Comparison of ENCODE assay signal across 26 cellular contexts in genomic region chr10:105989995-105990394, GRCh38.
DNase-seq lines count a peak whose midpoint lies in the region; ATAC-seq, FAIRE-seq and TF ChIP-seq lines count a peak whose summit lies in the region.
"Had no signal": no experiment of that assay in that cellular context is flagged by ENCODE, and none has a peak within 500 bp of the region (broad histone marks: within the 10 kb centered on the region; RNA-seq: fewer than 3 reads in every experiment).

No MANE protein-coding gene starts in this region.

- H3K4me1 Mint-ChIP-seq in stimulated activated memory B cell treated with anti-CD40 and anti-IgM and Interleukin-4, amounts not matched to agents 10 μg/mL and 1 μg/mL and 100 μg/mL, for 72 hours, result no peaks in the 10 kb centered on the region
- H3K4me1 Mint-ChIP-seq: CD14-positive monocyte; CD8-positive, alpha-beta memory T cell; H9 had no signal

- H3K18ac ChIP-seq in H1 (ENCODE audit: extremely low read depth, low read length), result no peak overlapping the region
- H3K18ac ChIP-seq in neuronal stem cell (ENCODE audit: low read length), result peak overlapping the region; percentile 84

- no peak overlapping the region for H3K27ac Mint-ChIP-seq in stimulated activated memory B cell treated with anti-CD40 and anti-IgM and Interleukin-4, amounts not matched to agents 10 μg/mL and 1 μg/mL and 100 μg/mL, for 72 hours
- H3K27ac Mint-ChIP-seq: CD14-positive monocyte; CD4-positive, alpha-beta T cell; CD8-positive, alpha-beta memory T cell; H9 had no signal

- H3K9me3 ChIP-seq in RWPE2 (ENCODE audit: severe bottlenecking), result no peaks in the 10 kb centered on the region
- no peaks in the 10 kb centered on the region for H3K9me3 ChIP-seq in H1 (ENCODE audit: insufficient read depth in 2 of 2, low read depth in 1 of 2, low read length in 1 of 2)
- no peaks in the 10 kb centered on the region for H3K9me3 ChIP-seq in neuronal stem cell (replicated peaks in 1 of 2; ENCODE audit: control insufficient read depth in 2 of 2, insufficient read depth in 1 of 2, low read depth in 1 of 2, low read length in 2 of 2)
- H3K9me3 ChIP-seq: A549; BE2C; BLaER1 treated with 17β-estradiol and CSF1 and Interleukin-3, amounts not matched to agents 10 nM and 100 nM had no signal

- no peak for TF ChIP-seq CTCF in RWPE2 (IDR thresholded peaks at IDR 0.05; ENCODE audit: poor library complexity, severe bottlenecking)
- TF ChIP-seq CTCF in H1 (IDR thresholded peaks at IDR 0.05; ENCODE audit: control extremely low read depth in 1 of 3, insufficient read depth in 1 of 3, low read depth in 1 of 3, low read length in 3 of 3), result no peak

- H2BK15ac ChIP-seq in H1 (ENCODE audit: low read length) (no peak overlapping the region), neuronal stem cell (ENCODE audit: low read length) (no peak overlapping the region)

- no peaks in the 10 kb centered on the region for H3K79me2 ChIP-seq in H1 (ENCODE audit: control insufficient read depth in 1 of 2, insufficient read depth in 2 of 2, low read length in 2 of 2)

- no peaks in the 10 kb centered on the region for H3K9me3 Mint-ChIP-seq in stimulated activated memory B cell treated with anti-CD40 and anti-IgM and Interleukin-4, amounts not matched to agents 10 μg/mL and 1 μg/mL and 100 μg/mL, for 72 hours
- H3K9me3 Mint-ChIP-seq: H9 had no signal

- H3K56ac ChIP-seq in H1 (replicated peaks; ENCODE audit: insufficient read length, low read depth, low read length), result no peak overlapping the region

- H2AK5ac ChIP-seq in H1 (ENCODE audit: low read depth, low read length) (no peak overlapping the region), neuronal stem cell (ENCODE audit: low read depth, low read length) (peak overlapping the region; percentile 76)

- CTCF ChIA-PET in H1 (lab: Charles Lee; ENCODE audit: partially characterized antibody), result no interaction called here

- peak overlapping the region; percentile 22; the same call in 1 of the 2 replicates for H2AFZ ChIP-seq in H1 (ENCODE audit: low read length)
- H2AFZ ChIP-seq in neuronal stem cell (ENCODE audit: low read length), result no peak overlapping the region

- peaks cover 5% of the 10 kb centered on the region for H3K4me1 ChIP-seq in RWPE2 (ENCODE audit: insufficient read depth, poor library complexity, severe bottlenecking)
- H3K4me1 ChIP-seq in H1 (replicated peaks in 1 of 4; ENCODE audit: control insufficient read depth in 3 of 4, insufficient read depth in 4 of 4, low read length in 3 of 4), result no peaks in the 10 kb centered on the region; a peak in 1 of 7 replicates
- H3K4me1 ChIP-seq in neuronal stem cell (ENCODE audit: control insufficient read depth in 2 of 2, insufficient read depth in 1 of 2, low read depth in 1 of 2, low read length in 2 of 2), result no peaks in the 10 kb centered on the region
- H3K4me1 ChIP-seq: A549; BE2C; BLaER1 treated with 17β-estradiol and CSF1 and Interleukin-3, amounts not matched to agents 10 nM and 100 nM had no signal

- H2BK5ac ChIP-seq in H1 (ENCODE audit: low read depth, low read length) (no peak overlapping the region), neuronal stem cell (ENCODE audit: low read length) (no peak overlapping the region)

- no peak overlapping the region for H2BK120ac ChIP-seq in H1 (replicated peaks; ENCODE audit: low read depth, low read length)
- peak overlapping the region; percentile 47 for H2BK120ac ChIP-seq in neuronal stem cell (ENCODE audit: low read depth, low read length)

- H3K27me3 ChIP-seq in RWPE2 (ENCODE audit: insufficient read depth, poor library complexity, severe bottlenecking) (no peaks in the 10 kb centered on the region), H1 (replicated peaks in 1 of 4; ENCODE audit: control insufficient read depth in 3 of 4, extremely low read depth in 1 of 4, insufficient read depth in 3 of 4, low read length in 3 of 4) (no peaks in the 10 kb centered on the region), neuronal stem cell (ENCODE audit: control insufficient read depth in 3 of 3, insufficient read depth in 3 of 3, low read depth in 1 of 3, low read length in 3 of 3) (no peaks in the 10 kb centered on the region)
- H3K27me3 ChIP-seq: BE2C; BLaER1 treated with 17β-estradiol and CSF1 and Interleukin-3, amounts not matched to agents 10 nM and 100 nM had no signal

- no peak overlapping the region for H3K23ac ChIP-seq in H1 (ENCODE audit: insufficient read length)
- peak overlapping the region; percentile 62 for H3K23ac ChIP-seq in neuronal stem cell (ENCODE audit: low read depth, low read length, poor library complexity)

- H2BK12ac ChIP-seq in H1 (ENCODE audit: low read depth, low read length) (no peak overlapping the region), neuronal stem cell (ENCODE audit: low read length) (no peak overlapping the region)

- H3K4ac ChIP-seq in H1 (replicated peaks; ENCODE audit: insufficient read length, low read depth, low read length), result no peak overlapping the region
- H3K4ac ChIP-seq in neuronal stem cell (ENCODE audit: low read length), result peak overlapping the region; percentile 59

- no peak for ATAC-seq in RWPE2 (ENCODE audit: low read depth)
- ATAC-seq in stimulated activated memory B cell treated with anti-CD40 and anti-IgM and Interleukin-4, amounts not matched to agents 10 μg/mL and 1 μg/mL and 100 μg/mL, for 72 hours, result peak; percentile 39
- ATAC-seq: A549, GM12878, HCT116 had no signal

- TF ChIP-seq EP300 in H1 (IDR thresholded peaks at IDR 0.05; ENCODE audit: borderline replicate concordance in 1 of 2, low read depth in 2 of 2, low read length in 2 of 2), result no peak

- H3K4me3 Mint-ChIP-seq in stimulated activated memory B cell treated with anti-CD40 and anti-IgM and Interleukin-4, amounts not matched to agents 10 μg/mL and 1 μg/mL and 100 μg/mL, for 72 hours, result no peak overlapping the region
- H3K4me3 Mint-ChIP-seq: CD14-positive monocyte; CD4-positive, alpha-beta T cell; CD8-positive, alpha-beta memory T cell; H9 had no signal

- H3K14ac ChIP-seq in H1 (ENCODE audit: insufficient read length) (no peak overlapping the region), neuronal stem cell (ENCODE audit: low read length) (peak overlapping the region; percentile 57)

- H3K23me2 ChIP-seq in H1 (ENCODE audit: low read depth, low read length), result no peaks in the 10 kb centered on the region

- no peak for TF ChIP-seq POLR2A in H1 (IDR thresholded peaks at IDR 0.05; ENCODE audit: control extremely low read depth in 1 of 2, low read depth in 2 of 2, low read length in 2 of 2)

- no peaks in the 10 kb centered on the region for H3K36me3 Mint-ChIP-seq in stimulated activated memory B cell treated with anti-CD40 and anti-IgM and Interleukin-4, amounts not matched to agents 10 μg/mL and 1 μg/mL and 100 μg/mL, for 72 hours
- H3K36me3 Mint-ChIP-seq: CD14-positive monocyte; CD8-positive, alpha-beta memory T cell had no signal

- H3K27ac ChIP-seq in RWPE2 (ENCODE audit: poor library complexity, severe bottlenecking) (no peak overlapping the region), H1 (ENCODE audit: low read depth, low read length) (no peak overlapping the region), neuronal stem cell (replicated peaks; ENCODE audit: low read length) (no peak overlapping the region)
- H3K27ac ChIP-seq: A549; BLaER1 treated with 17β-estradiol and CSF1 and Interleukin-3, amounts not matched to agents 10 nM and 100 nM had no signal

- H4K8ac ChIP-seq in H1 (ENCODE audit: extremely low read depth, insufficient read depth, low read length) (no peak overlapping the region), neuronal stem cell (ENCODE audit: low read depth, low read length) (no peak overlapping the region)

- DNase-seq in RWPE2 (ENCODE audit: low spot score) (peak; percentile 32), H1 (ENCODE audit: low read depth in 1 of 2, low spot score in 2 of 2) (no peak), neuronal stem cell (ENCODE audit: low spot score) (no peak), NCI-H1694 (lab: John Stamatoyannopoulos, UW) (no peak)
- DNase-seq in stimulated activated naive CD4-positive, alpha-beta T cell (lab: John Stamatoyannopoulos, UW), result no peak
- DNase-seq in activated CD4-positive, alpha-beta T cell treated with anti-CD3 and anti-CD28 coated beads, Interleukin-2, amount 50 U/mL, for 4 hours, result no peak
- DNase-seq: 8988T; ACHN; AML-193; BE2C; CD4-positive, alpha-beta T cell; CD8-positive, alpha-beta memory T cell; DMS 273 treated with DMSO at 0.1 percent for 48 hours; DMS79; EL; GDM1; GOT3; H9 had no signal

- no peaks in the 10 kb centered on the region for H3K27me3 Mint-ChIP-seq in stimulated activated memory B cell treated with anti-CD40 and anti-IgM and Interleukin-4, amounts not matched to agents 10 μg/mL and 1 μg/mL and 100 μg/mL, for 72 hours
- H3K27me3 Mint-ChIP-seq: CD4-positive, alpha-beta T cell; CD8-positive, alpha-beta memory T cell had no signal

- no peaks in the 10 kb centered on the region for H4K20me1 ChIP-seq in H1 (replicated peaks in 1 of 2; ENCODE audit: control insufficient read depth in 1 of 2, insufficient read depth in 2 of 2, low read length in 2 of 2)
- H4K20me1 ChIP-seq: BLaER1 treated with 17β-estradiol and CSF1 and Interleukin-3, amounts not matched to agents 10 nM and 100 nM had no signal

- H4K5ac ChIP-seq in H1 (ENCODE audit: insufficient read length, low read depth, low read length), result no peak overlapping the region

- no peak for TF ChIP-seq RAD21 in H1 (IDR thresholded peaks at IDR 0.05 in 1 of 2, conservative IDR thresholded peaks at IDR 0.05 in 1 of 2; ENCODE audit: low read depth in 2 of 2, low read length in 2 of 2)

- 100% methylated on average over 3 of the region's 3 CpGs; no CpG with 5 or more reads in 1 of the 2 experiments for WGBS in H1 (ENCODE audit: extremely low coverage in 1 of 2, insufficient coverage in 1 of 2, insufficient read length in 1 of 2, insufficient replicate concordance in 2 of 2, low coverage in 1 of 2, low lambda C conversion rate in 2 of 2, missing lambda C conversion rate in 1 of 2), 2 experiments
- WGBS in neuronal stem cell (ENCODE audit: extremely low coverage in 2 of 2, insufficient read length in 2 of 2, insufficient replicate concordance in 1 of 2), 2 donors, result no CpG with 5 or more reads among the region's 3 CpGs

- no peak overlapping the region for H3K9ac ChIP-seq in H1 (replicated peaks in 1 of 4; ENCODE audit: extremely low read depth in 1 of 4, low read depth in 3 of 4, low read length in 3 of 4)
- H3K9ac ChIP-seq in neuronal stem cell (ENCODE audit: low read depth, low read length, poor library complexity), result no peak overlapping the region
- H3K9ac ChIP-seq: BLaER1 treated with 17β-estradiol and CSF1 and Interleukin-3, amounts not matched to agents 10 nM and 100 nM had no signal

- POLR2A ChIA-PET in H1 (lab: Charles Lee; ENCODE audit: partially characterized antibody), result no interaction called here

- H3K79me1 ChIP-seq in H1 (ENCODE audit: low read depth, low read length) (no peaks in the 10 kb centered on the region), neuronal stem cell (ENCODE audit: low read depth, low read length) (no peaks in the 10 kb centered on the region)

- H3K4me3 ChIP-seq in RWPE2 (ENCODE audit: severe bottlenecking), result no peak overlapping the region
- no peak overlapping the region for H3K4me3 ChIP-seq in H1 (ENCODE audit: extremely low read depth in 1 of 4, insufficient read depth in 2 of 4, low read depth in 3 of 4, low read length in 4 of 4)
- peak overlapping the region in 1 of 2 donors; percentile 13 for H3K4me3 ChIP-seq in neuronal stem cell (ENCODE audit: low read length in 2 of 2)
- H3K4me3 ChIP-seq: A549; BLaER1 treated with 17β-estradiol and CSF1 and Interleukin-3, amounts not matched to agents 10 nM and 100 nM; GM12878 had no signal

- no peak overlapping the region for H4K91ac ChIP-seq in H1 (replicated peaks; ENCODE audit: insufficient read length, low read length)
- no peak overlapping the region for H4K91ac ChIP-seq in neuronal stem cell (ENCODE audit: low read depth, low read length, poor library complexity)

- H3K36me3 ChIP-seq in RWPE2 (ENCODE audit: low read depth) (no peaks in the 10 kb centered on the region), H1 (ENCODE audit: control insufficient read depth in 2 of 4, insufficient read depth in 4 of 4, low read length in 3 of 4) (no peaks in the 10 kb centered on the region), neuronal stem cell (replicated peaks in 1 of 2; ENCODE audit: control insufficient read depth in 2 of 2, insufficient read depth in 2 of 2, low read length in 2 of 2) (no peaks in the 10 kb centered on the region)
- H3K36me3 ChIP-seq: BE2C; BLaER1 treated with 17β-estradiol and CSF1 and Interleukin-3, amounts not matched to agents 10 nM and 100 nM had no signal

- no peak overlapping the region for H3K4me2 ChIP-seq in H1 (ENCODE audit: insufficient read depth in 1 of 2, low read depth in 2 of 2, low read length in 2 of 2)
- H3K4me2 ChIP-seq in neuronal stem cell (ENCODE audit: insufficient read depth, low read length, poor library complexity, severe bottlenecking), result no peak overlapping the region
- H3K4me2 ChIP-seq: A549; BLaER1 treated with 17β-estradiol and CSF1 and Interleukin-3, amounts not matched to agents 10 nM and 100 nM had no signal

- no peak for FAIRE-seq in H1 (lab: Jason Lieb, UNC)
- FAIRE-seq: A549, D721Med, GM12878, GM18507 had no signal

- no peak overlapping the region for H2BK20ac ChIP-seq in H1 (ENCODE audit: low read length)
